Comparison of ENCODE assay signal across 9 cellular contexts in the genomic region with DNA sequence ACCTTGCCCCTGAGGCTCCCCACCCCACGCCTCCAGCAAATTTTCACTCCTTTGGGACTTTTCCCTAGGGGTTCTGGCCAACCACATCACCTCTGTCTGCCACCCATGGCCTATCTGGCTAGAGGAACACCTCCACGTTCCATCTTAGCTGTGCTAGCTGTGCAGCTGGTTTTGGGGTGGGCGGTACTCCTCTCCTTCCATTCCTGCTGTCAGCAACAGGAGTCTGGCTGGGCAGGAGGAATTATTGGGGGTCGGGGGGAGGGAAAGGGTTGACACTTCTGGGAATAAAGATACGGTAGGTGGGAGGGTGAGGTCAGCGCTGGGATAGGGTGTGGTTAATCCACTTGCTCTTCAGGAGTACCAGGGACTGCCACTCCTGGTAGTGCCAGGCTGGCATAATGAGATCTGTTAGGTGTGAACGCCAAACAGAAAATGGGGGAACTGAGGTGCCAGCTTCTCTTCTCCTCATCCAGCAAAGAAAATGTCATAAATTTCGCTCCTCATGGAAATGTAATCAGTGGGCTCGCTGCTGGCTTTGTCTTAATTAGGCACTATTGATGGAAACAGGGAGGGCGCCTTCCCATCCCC. TPM values are rescaled to one million over a fixed set of nuclear protein-coding genes. Genes with fewer than 3 reads are reported as not detected.
DNase-seq lines count a peak whose midpoint lies in the region; ATAC-seq and TF ChIP-seq lines count a peak whose summit lies in the region.
"Had no signal": no experiment of that assay in that cellular context is flagged by ENCODE, and none has a peak within 500 bp of the region (broad histone marks: within the 10 kb centered on the region; RNA-seq: fewer than 3 reads in every experiment).

No MANE protein-coding gene starts in this region.

- no peaks in the 10 kb centered on the region for H3K9me3 ChIP-seq in stomach

- H3K9me3 Mint-ChIP-seq in activated naive CD8-positive, alpha-beta T cell treated with anti-CD3 and anti-CD28 coated beads, Interleukin-2, amount 10 ng/mL, durations not matched to agents 7 days and 5 days, result no peaks in the 10 kb centered on the region

- no peak for TF ChIP-seq EP300 in stomach (IDR thresholded peaks at IDR 0.05)

- H3K4me1 Mint-ChIP-seq in activated naive CD8-positive, alpha-beta T cell treated with anti-CD3 and anti-CD28 coated beads, Interleukin-2, amount 10 ng/mL, durations not matched to agents 7 days and 5 days, result peaks cover 40% of the 10 kb centered on the region

- intact Hi-C loops in stomach (cut with DNase I; ENCODE audit: low total_unique reads), result no loop called here

- WGBS in stomach, 5 donors, result 11 to 17% (median 15%) methylated on average over 10 of the region's 10 CpGs

- peaks cover 63% of the 10 kb centered on the region for H3K27me3 Mint-ChIP-seq in activated naive CD8-positive, alpha-beta T cell treated with anti-CD3 and anti-CD28 coated beads, Interleukin-2, amount 10 ng/mL, durations not matched to agents 7 days and 5 days

- DNase-seq in NCI-H2171 treated with DMSO at 0.1 percent for 48 hours (lab: John Stamatoyannopoulos, UW) (peak; percentile 52), NCI-H2171 (lab: John Stamatoyannopoulos, UW) (no peak), inferior parietal cortex (ENCODE audit: extremely low spot score) (peak; percentile 32), stomach (no peak), cerebellar cortex (ENCODE audit: low spot score) (no peak), erythroblast (lab: John Stamatoyannopoulos, UW) (no peak)
- no peak for DNase-seq in activated naive CD8-positive, alpha-beta T cell treated with anti-CD3 and anti-CD28 coated beads, Interleukin-2, amount 10 ng/mL, durations not matched to agents 7 days and 5 days

- no peak for TF ChIP-seq CTCF in stomach (IDR thresholded peaks at IDR 0.05)

- no peaks in the 10 kb centered on the region for H3K36me3 ChIP-seq in stomach

- no peaks in the 10 kb centered on the region for H3K36me3 Mint-ChIP-seq in activated naive CD8-positive, alpha-beta T cell treated with anti-CD3 and anti-CD28 coated beads, Interleukin-2, amount 10 ng/mL, durations not matched to agents 7 days and 5 days

- peak overlapping the region in 4 of 5 donors; percentile 30 to 71 (median 64) for H3K27ac ChIP-seq in stomach

- ATAC-seq in activated naive CD8-positive, alpha-beta T cell treated with anti-CD3 and anti-CD28 coated beads, Interleukin-2, amount 10 ng/mL, durations not matched to agents 7 days and 5 days (ENCODE audit: low read depth), result no peak
- ATAC-seq in GM21737 (IDR thresholded peaks at IDR 0.05; ENCODE audit: unreplicated experiment), result no peak

- H3K4me1 ChIP-seq in stomach, result peaks cover 17 to 25% (median 23%) of the 10 kb centered on the region in 4 donors

- peak overlapping the region; percentile 52 to 69 (median 58) for H3K4me3 ChIP-seq in stomach

- POLR2A ChIA-PET in activated naive CD8-positive, alpha-beta T cell treated with anti-CD3 and anti-CD28 coated beads, Interleukin-2, amount 10 ng/mL, durations not matched to agents 7 days and 5 days (lab: Charles Lee), result interaction anchor here (3.8 kb wide), 1 partner anchor 29 kb away, joined by 28 read pairs; a partner anchor contains a TSS

- H3K4me3 Mint-ChIP-seq in activated naive CD8-positive, alpha-beta T cell treated with anti-CD3 and anti-CD28 coated beads, Interleukin-2, amount 10 ng/mL, durations not matched to agents 7 days and 5 days, result peak overlapping the region; percentile 92

- H3K27me3 ChIP-seq in stomach, result peaks cover 9 to 89% (median 42%) of the 10 kb centered on the region in 3 donors

- H3K27ac Mint-ChIP-seq in activated naive CD8-positive, alpha-beta T cell treated with anti-CD3 and anti-CD28 coated beads, Interleukin-2, amount 10 ng/mL, durations not matched to agents 7 days and 5 days, result no peak overlapping the region

- TF ChIP-seq POLR2A in stomach (IDR thresholded peaks at IDR 0.05) (no peak), erythroblast (IDR thresholded peaks at IDR 0.05; ENCODE audit: low read length) (no peak)

RNA-seq across cellular contexts. Expression of a gene that starts 1.2 kb away (rescaled TPM):
- not detected for total RNA-seq in activated naive CD8-positive, alpha-beta T cell treated with anti-CD3 and anti-CD28 coated beads, Interleukin-2, amount 10 ng/mL, durations not matched to agents 7 days and 5 days
- 1 to 10 TPM in 1 of 5 donors, under 1 TPM in 3, not detected in 1; under 0.01 to 8.0 (median 0.24) TPM for total RNA-seq in stomach
- under 1 TPM in 2 of 3 donors, not detected in 1; 0.08 to 0.31 TPM for polyA plus RNA-seq in stomach
- total RNA-seq: NCI-H460 had no signal

RNA-seq across cellular contexts. Expression of a gene that starts 11.4 kb away (rescaled TPM):
- not detected for total RNA-seq in activated naive CD8-positive, alpha-beta T cell treated with anti-CD3 and anti-CD28 coated beads, Interleukin-2, amount 10 ng/mL, durations not matched to agents 7 days and 5 days
- 1 to 10 TPM in 2 of 5 donors, under 1 TPM in 1, not detected in 2; 0.29 to 2.9 (median 2.2) TPM for total RNA-seq in stomach
- 1 to 10 TPM in 1 of 3 donors, under 1 TPM in 2; 0.31 to 1.6 (median 0.92) TPM for polyA plus RNA-seq in stomach

RNA-seq across cellular contexts. Expression of a gene that starts 28.1 kb away (rescaled TPM):
- 10 to 100 TPM; 19.3 to 19.4 TPM for total RNA-seq in activated naive CD8-positive, alpha-beta T cell treated with anti-CD3 and anti-CD28 coated beads, Interleukin-2, amount 10 ng/mL, durations not matched to agents 7 days and 5 days
- 1 to 10 TPM; 1.8 to 3.9 (median 2.9) TPM for total RNA-seq in stomach
- 10 to 100 TPM in 2 of 3 donors, 1 to 10 TPM in 1; 8.6 to 12.6 (median 11.6) TPM for polyA plus RNA-seq in stomach

RNA-seq across cellular contexts. Expression of a gene that starts 29.1 kb away (rescaled TPM):
- total RNA-seq in activated naive CD8-positive, alpha-beta T cell treated with anti-CD3 and anti-CD28 coated beads, Interleukin-2, amount 10 ng/mL, durations not matched to agents 7 days and 5 days, result 100 to 1,000 TPM; 128 to 131 TPM
- 10 to 100 TPM in 4 of 5 donors, 1 to 10 TPM in 1; 5.8 to 34.8 (median 25.2) TPM for total RNA-seq in stomach
- polyA plus RNA-seq in stomach, result 10 to 100 TPM; 12.3 to 26.4 (median 13.0) TPM

Comparison
In these comparisons a context has a peak if more than half of its experiments do, and no peak if none do; other contexts are left out.
1. DNase-seq: peak in NCI-H2171 treated with DMSO at 0.1 percent for 48 hours (single experiment) and inferior parietal cortex (single experiment); none in NCI-H2171 (single experiment), activated naive CD8-positive, alpha-beta T cell treated with anti-CD3 and anti-CD28 coated beads, Interleukin-2, amount 10 ng/mL, durations not matched to agents 7 days and 5 days (single experiment), stomach (single experiment), cerebellar cortex (single experiment) and erythroblast (0 of 2).
2. RNA of a gene that starts 28.1 kb away (total RNA-seq): 19.3 to 19.4 TPM in activated naive CD8-positive, alpha-beta T cell treated with anti-CD3 and anti-CD28 coated beads, Interleukin-2, amount 10 ng/mL, durations not matched to agents 7 days and 5 days; 1.8 to 3.9 TPM in stomach; every median in the first group is over 4 times any median in the second.